In the genomic region with DNA sequence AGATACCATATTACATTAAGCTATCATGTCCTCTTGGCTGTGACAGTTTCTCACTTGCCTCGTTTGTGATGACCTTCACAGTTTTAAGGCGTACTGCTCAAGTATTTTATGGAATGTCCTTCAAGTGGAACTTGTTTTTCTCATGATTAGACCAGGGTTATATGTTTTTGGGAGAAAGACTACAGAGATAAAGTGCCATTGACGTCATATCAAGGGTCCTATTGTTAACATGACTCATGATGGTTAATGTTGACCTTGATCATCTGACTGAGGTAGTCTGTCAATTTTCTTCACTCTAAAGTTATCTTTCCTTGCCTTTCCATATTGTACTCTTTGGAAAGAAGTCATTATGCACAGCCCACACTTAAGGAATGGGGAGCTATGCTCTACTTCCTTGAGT, we compare ENCODE assay signal across 33 cellular contexts.
"Had no signal": no experiment of that assay in that cellular context is flagged by ENCODE, and none has a peak within 500 bp of the region (broad histone marks: within the 10 kb centered on the region; RNA-seq: fewer than 3 reads in every experiment).

No MANE protein-coding gene starts in this region.

- FAIRE-seq: astrocyte, TTC549 had no signal

- H3K9me3 ChIP-seq: adrenal gland, body of pancreas, breast epithelium had no signal

- H3K36me3 ChIP-seq: adrenal gland, brain microvascular endothelial cell, breast epithelium had no signal

- H3K4me3 ChIP-seq: adrenal gland, body of pancreas, breast epithelium had no signal

- H3K27me3 ChIP-seq: adrenal gland, body of pancreas, brain microvascular endothelial cell, breast epithelium had no signal

- DNase-seq: activated B cell treated with CpG ODN at 0.5 μM for 24 hours; activated CD4-positive, alpha-beta memory T cell treated with anti-CD3 and anti-CD28 coated beads for 36 hours; activated CD4-positive, alpha-beta T cell treated with anti-CD3 and anti-CD28 coated beads for 4 hours; activated CD4-positive, alpha-beta T cell treated with anti-CD3 and anti-CD28 coated beads, Interleukin-2, amount 10 ng/mL, durations not matched to agents 24 days and 14 days; activated CD4-positive, alpha-beta T cell treated with anti-CD3 and anti-CD28 coated beads, Interleukin-2, amount 50 U/mL, for 1 hour; activated CD4-positive, alpha-beta T cell treated with anti-CD3 and anti-CD28 coated beads, Interleukin-2, amount 50 U/mL, for 4 hours; activated CD4-positive, CD25-positive, alpha-beta regulatory T cell treated with anti-CD3 and anti-CD28 coated beads, Interleukin-2, amount 50 U/mL, for 72 hours; activated CD8-positive, alpha-beta memory T cell treated with anti-CD3 and anti-CD28 coated beads, Interleukin-2, amount 50 U/mL, for 4 hours; activated CD8-positive, alpha-beta T cell treated with anti-CD3 and anti-CD28 coated beads for 36 hours; activated effector memory CD4-positive, alpha-beta T cell treated with anti-CD3 and anti-CD28 coated beads, Interleukin-2, amount 50 U/mL, for 16 hours; activated gamma-delta T cell treated with Interleukin-2 at 50 U/mL for 16 hours; activated naive CD4-positive, alpha-beta T cell; activated naive CD4-positive, alpha-beta T cell treated with anti-CD3 and anti-CD28 coated beads for 36 hours; activated naive CD4-positive, alpha-beta T cell treated with anti-CD3 and anti-CD28 coated beads, Interleukin-2, amount 50 U/mL, for 16 hours; activated naive CD8-positive, alpha-beta T cell treated with anti-CD3 and anti-CD28 coated beads for 36 hours; activated T-cell treated with anti-CD3 and anti-CD28 coated beads for 4 hours; activated T-cell treated with anti-CD3 and anti-CD28 coated beads, Interleukin-2, amount 50 U/mL, for 1 hour; activated T-cell treated with anti-CD3 and anti-CD28 coated beads, Interleukin-2, amount 50 U/mL, for 4 hours; activated T-cell treated with anti-CD3 and anti-CD28 coated beads, Interleukin-2, amount 50 U/mL, for 72 hours; adrenal gland; amniotic stem cell; aorta; body of pancreas; brain microvascular endothelial cell; central memory CD4-positive, alpha-beta T cell; T-helper 2 cell; T-helper 9 cell had no signal

- ATAC-seq: activated CD8-positive, alpha-beta T cell treated with anti-CD3 and anti-CD28 coated beads for 36 hours; activated naive CD4-positive, alpha-beta T cell treated with anti-CD3 and anti-CD28 coated beads, Interleukin-2, amount 50 U/mL, for 72 hours; activated T-cell treated with anti-CD3 and anti-CD28 coated beads, Interleukin-2, amount 50 U/mL, for 4 hours; activated T-cell treated with anti-CD3 and anti-CD28 coated beads, Interleukin-2, amount 50 U/mL, for 72 hours; activated T-helper 17 cell treated with anti-CD3 and anti-CD28 coated beads, Interleukin-2, amount 50 U/mL, for 72 hours; body of pancreas had no signal

- H3K27ac ChIP-seq: adrenal gland, body of pancreas, brain microvascular endothelial cell, breast epithelium, VCaP had no signal

- H3K4me1 ChIP-seq: adrenal gland, body of pancreas, breast epithelium had no signal
